ENCODE assay signal across 26 cellular contexts in genomic region chr20:2326046-2326445, GRCh38. TPM values are rescaled to one million over a fixed set of nuclear protein-coding genes. Genes with fewer than 3 reads are reported as not detected.
A peak's percentile ranks its signal among the peaks of the same experiment; 100 is the strongest.
DNase-seq lines count a peak whose midpoint lies in the region; ATAC-seq and TF ChIP-seq lines count a peak whose summit lies in the region.
"Had no signal": no experiment of that assay in that cellular context is flagged by ENCODE, and none has a peak within 500 bp of the region (broad histone marks: within the 10 kb centered on the region; RNA-seq: fewer than 3 reads in every experiment).

No MANE protein-coding gene starts in this region.

- no peak for TF ChIP-seq CTCF in neural progenitor cell (IDR thresholded peaks at IDR 0.05)
- no peak for TF ChIP-seq CTCF in gastroesophageal sphincter (IDR thresholded peaks at IDR 0.05)

- no peaks in the 10 kb centered on the region for H3K79me2 ChIP-seq in neural progenitor cell (ENCODE audit: low read depth)

- H3K27me3 ChIP-seq in neural progenitor cell: no peaks in the 10 kb centered on the region
- peaks cover 24% of the 10 kb centered on the region for H3K27me3 ChIP-seq in gastroesophageal sphincter
- H3K27me3 ChIP-seq: BLaER1 treated with 17β-estradiol and CSF1 and Interleukin-3, amounts not matched to agents 10 nM and 100 nM had no signal

- H3K36me3 ChIP-seq in neural progenitor cell (no peaks in the 10 kb centered on the region), gastroesophageal sphincter (no peaks in the 10 kb centered on the region)
- H3K36me3 ChIP-seq: BLaER1 treated with 17β-estradiol and CSF1 and Interleukin-3, amounts not matched to agents 10 nM and 100 nM had no signal

- H3K9me3 Mint-ChIP-seq in neural progenitor cell: no peaks in the 10 kb centered on the region
- H3K9me3 Mint-ChIP-seq: CD4-positive, alpha-beta T cell; CD8-positive, alpha-beta T cell had no signal

- intact Hi-C loops in posterior vena cava (cut with DNase I): no loop called here

- no peak overlapping the region for H3K4me3 Mint-ChIP-seq in neural progenitor cell
- H3K4me3 Mint-ChIP-seq: B cell; CD4-positive, alpha-beta T cell; CD8-positive, alpha-beta T cell had no signal

- no peaks in the 10 kb centered on the region for H4K20me1 ChIP-seq in neural progenitor cell (ENCODE audit: low read depth)
- H4K20me1 ChIP-seq: BLaER1 treated with 17β-estradiol and CSF1 and Interleukin-3, amounts not matched to agents 10 nM and 100 nM had no signal

- peak overlapping the region; percentile 26 for H3K27ac Mint-ChIP-seq in neural progenitor cell
- H3K27ac Mint-ChIP-seq: B cell; CD4-positive, alpha-beta T cell; CD8-positive, alpha-beta T cell had no signal

- H2AFZ ChIP-seq in neural progenitor cell (replicated peaks): no peak overlapping the region

- H3K27me3 Mint-ChIP-seq in neural progenitor cell (ENCODE audit: insufficient read depth, low read depth): no peaks in the 10 kb centered on the region

- H3K4me1 Mint-ChIP-seq in neural progenitor cell: peaks cover 8% of the 10 kb centered on the region
- H3K4me1 Mint-ChIP-seq: B cell had no signal

- 33 to 83% methylated on average over 1 of the region's 2 CpGs for WGBS in gastroesophageal sphincter (ENCODE audit: low coverage in 1 of 2), 2 donors

- no peaks in the 10 kb centered on the region for H3K36me3 Mint-ChIP-seq in neural progenitor cell
- H3K36me3 Mint-ChIP-seq: CD8-positive, alpha-beta T cell had no signal

- TF ChIP-seq POLR2A in gastroesophageal sphincter (IDR thresholded peaks at IDR 0.05): no peak

- no peaks in the 10 kb centered on the region for H3F3A ChIP-seq in neural progenitor cell (ENCODE audit: low read depth)

- H3K27ac ChIP-seq in neural progenitor cell (no peak overlapping the region), gastroesophageal sphincter (no peak overlapping the region)
- H3K27ac ChIP-seq: 22Rv1; A549; BLaER1 treated with 17β-estradiol and CSF1 and Interleukin-3, amounts not matched to agents 10 nM and 100 nM; C4-2B had no signal

- H3K4me3 ChIP-seq in neural progenitor cell: no peak overlapping the region
- no peak overlapping the region for H3K4me3 ChIP-seq in gastroesophageal sphincter
- H3K4me3 ChIP-seq: A549; BLaER1 treated with 17β-estradiol and CSF1 and Interleukin-3, amounts not matched to agents 10 nM and 100 nM; GM12878 had no signal

- ATAC-seq in gastroesophageal sphincter: no peak
- ATAC-seq: A549; CD8-positive, alpha-beta T cell; GM12878 had no signal

- H3K9me3 ChIP-seq in neural progenitor cell (ENCODE audit: low read depth) (no peaks in the 10 kb centered on the region), gastroesophageal sphincter (no peaks in the 10 kb centered on the region)
- H3K9me3 ChIP-seq: BLaER1 treated with 17β-estradiol and CSF1 and Interleukin-3, amounts not matched to agents 10 nM and 100 nM; Caco-2 had no signal

- no peak for TF ChIP-seq EP300 in gastroesophageal sphincter (IDR thresholded peaks at IDR 0.05)

- H3K9ac ChIP-seq in neural progenitor cell: no peak overlapping the region
- H3K9ac ChIP-seq: BLaER1 treated with 17β-estradiol and CSF1 and Interleukin-3, amounts not matched to agents 10 nM and 100 nM had no signal

- H3K4me2 ChIP-seq in neural progenitor cell: no peak overlapping the region
- H3K4me2 ChIP-seq: A549 had no signal

- H3K4me1 ChIP-seq in neural progenitor cell (no peaks in the 10 kb centered on the region), gastroesophageal sphincter (no peaks in the 10 kb centered on the region)
- H3K4me1 ChIP-seq: A549, Caco-2 had no signal

- DNase-seq in activated effector memory CD4-positive, alpha-beta T cell treated with anti-CD3 and anti-CD28 coated beads, Interleukin-2, amount 50 U/mL, for 16 hours: peak; percentile 31
- DNase-seq in activated effector memory CD4-positive, alpha-beta T cell treated with Interleukin-2 at 50 U/mL for 16 hours: no peak
- no peak for DNase-seq in neural progenitor cell (ENCODE audit: low spot score)
- peak; percentile 38 for DNase-seq in posterior vena cava (ENCODE audit: low spot score)
- DNase-seq in anterior cingulate cortex (lab: John Stamatoyannopoulos, UW): no peak
- DNase-seq: AML-193; Caco-2; CD4-positive, alpha-beta T cell; CD8-positive, alpha-beta T cell; DMS 273 treated with DMSO at 0.1 percent for 48 hours; DMS153; DMS53; DMS79; DND-41; EL; GDM1 had no signal

RNA-seq across cellular contexts. Expression of gene TGM3, which starts 30.2 kb away (rescaled TPM):
- total RNA-seq in neural progenitor cell (ENCODE audit: low replicate concordance) (0.31 TPM in 1 of 2 replicates, not detected in the other), posterior vena cava (not detected), gastroesophageal sphincter (10 to 100 TPM in 1 of 4 donors, 1 to 10 TPM in 3; 1.1 to 46.7 (median 4.1) TPM)
- total RNA-seq: B cell; CD4-positive, alpha-beta T cell; CD8-positive, alpha-beta T cell; Daoy; G401; GM12878 had no signal

RNA-seq across cellular contexts. Expression of gene TGM6, which starts 54.7 kb away (rescaled TPM):
- total RNA-seq in neural progenitor cell (ENCODE audit: low replicate concordance) (not detected in 2 replicates), posterior vena cava (not detected), gastroesophageal sphincter (not detected)
- total RNA-seq: A172; B cell; Caco-2; CD4-positive, alpha-beta T cell; CD8-positive, alpha-beta T cell; Daoy; G401; GM12878 had no signal

Comparison
In these comparisons a context has a peak if more than half of its experiments do, and no peak if none do; other contexts are left out.
1. DNase-seq: peak in activated effector memory CD4-positive, alpha-beta T cell treated with anti-CD3 and anti-CD28 coated beads, Interleukin-2, amount 50 U/mL, for 16 hours (single experiment) and posterior vena cava (single experiment); none in activated effector memory CD4-positive, alpha-beta T cell treated with Interleukin-2 at 50 U/mL for 16 hours (single experiment), neural progenitor cell (single experiment) and anterior cingulate cortex (0 of 58).